15 cellular contexts compared by ENCODE assay signal in genomic region chr15:92638709-92639365, GRCh38. TPM values are rescaled to one million over a fixed set of nuclear protein-coding genes. Genes with fewer than 3 reads are reported as not detected.
DNase-seq lines count a peak whose midpoint lies in the region; ATAC-seq, FAIRE-seq and TF ChIP-seq lines count a peak whose summit lies in the region.
"Had no signal": no experiment of that assay in that cellular context is flagged by ENCODE, and none has a peak within 500 bp of the region (broad histone marks: within the 10 kb centered on the region; RNA-seq: fewer than 3 reads in every experiment).

No MANE protein-coding gene starts in this region.

- no peak overlapping the region for H3K23ac ChIP-seq in neuronal stem cell (ENCODE audit: low read depth, low read length, poor library complexity)

- CTCF ChIA-PET in AG04450 (lab: Charles Lee) (no interaction called here), HEK293 (lab: Yijun Ruan, JAX) (no interaction called here)

- no peak overlapping the region for H3K14ac ChIP-seq in neuronal stem cell (ENCODE audit: low read length)

- H3K9ac ChIP-seq in neuronal stem cell (ENCODE audit: low read depth, low read length, poor library complexity) = no peak overlapping the region
- H3K9ac ChIP-seq in kidney (ENCODE audit: low read length in 2 of 2) = no peak overlapping the region
- H3K9ac ChIP-seq: SK-N-SH had no signal

- H3K4me3 ChIP-seq in AG04450 (ENCODE audit: low read depth, low read length) = no peak overlapping the region
- no peak overlapping the region for H3K4me3 ChIP-seq in HEK293 (ENCODE audit: low read depth, low read length)
- H3K4me3 ChIP-seq in neuronal stem cell (ENCODE audit: low read length in 2 of 2) = no peak overlapping the region
- H3K4me3 ChIP-seq in kidney (ENCODE audit: low read length in 2 of 2) = no peak overlapping the region
- H3K4me3 ChIP-seq: skin epidermis had no signal

- ATAC-seq in foreskin keratinocyte (no peak), HG02852 (IDR thresholded peaks at IDR 0.05; ENCODE audit: unreplicated experiment) (no peak)

- H2BK12ac ChIP-seq in neuronal stem cell (ENCODE audit: low read length) = no peak overlapping the region

- H2BK5ac ChIP-seq in neuronal stem cell (ENCODE audit: low read length) = no peak overlapping the region

- intact Hi-C loops in kidney (cut with DNase I) = no loop called here

- peak overlapping the region; percentile 57 for H3K27ac ChIP-seq in AG04450 (ENCODE audit: low read depth, low read length)
- peak overlapping the region; percentile 74 for H3K27ac ChIP-seq in HEK293 (ENCODE audit: extremely low read depth, low read depth, low read length)
- no peak overlapping the region for H3K27ac ChIP-seq in neuronal stem cell (replicated peaks; ENCODE audit: low read length)
- H3K27ac ChIP-seq in kidney (ENCODE audit: low read depth in 2 of 2, low read length in 2 of 2) = no peak overlapping the region
- no peak overlapping the region for H3K27ac ChIP-seq in foreskin keratinocyte

- no peak overlapping the region for H2BK15ac ChIP-seq in neuronal stem cell (ENCODE audit: low read length)

- peaks cover 19% of the 10 kb centered on the region for H3K4me1 ChIP-seq in HEK293 (ENCODE audit: control insufficient read depth, insufficient read depth, low read length)
- peaks cover 0 to 11% of the 10 kb centered on the region in 2 donors for H3K4me1 ChIP-seq in neuronal stem cell (ENCODE audit: control insufficient read depth in 2 of 2, insufficient read depth in 1 of 2, low read depth in 1 of 2, low read length in 2 of 2)
- H3K4me1 ChIP-seq in kidney (ENCODE audit: control insufficient read depth in 1 of 2, insufficient read depth in 1 of 2, low read depth in 1 of 2, low read length in 2 of 2) = peaks cover 0 to under 1% of the 10 kb centered on the region in 2 donors
- H3K4me1 ChIP-seq in foreskin keratinocyte = no peaks in the 10 kb centered on the region

- H2AK5ac ChIP-seq in neuronal stem cell (ENCODE audit: low read depth, low read length) = no peak overlapping the region

- H2AFZ ChIP-seq in neuronal stem cell (ENCODE audit: low read length) = no peak overlapping the region

- H4K8ac ChIP-seq in neuronal stem cell (ENCODE audit: low read depth, low read length) = no peak overlapping the region

- no peak for DNase-seq in AG04450 (ENCODE audit: low read depth, low spot score)
- peak; percentile 27 for DNase-seq in ecto neural progenitor cell (ENCODE audit: low spot score)
- no peak for DNase-seq in neuronal stem cell (ENCODE audit: low spot score)
- DNase-seq in kidney = no peak
- no peak for DNase-seq in foreskin keratinocyte
- no peak for DNase-seq in GOT3 (lab: John Stamatoyannopoulos, UW)
- DNase-seq: activated CD4-positive, alpha-beta T cell treated with anti-CD3 and anti-CD28 coated beads, Interleukin-2, amount 50 U/mL, for 1 hour; activated naive CD4-positive, alpha-beta T cell treated with anti-CD3 and anti-CD28 coated beads, Interleukin-2, amount 10 ng/mL, durations not matched to agents 7 days and 5 days; CD8-positive, alpha-beta memory T cell; mammary epithelial cell; SK-N-SH had no signal

- H3K9me3 ChIP-seq in AG04450 (ENCODE audit: control insufficient read depth, insufficient read depth, low read length) = peaks cover 10% of the 10 kb centered on the region; the same call in 1 of the 2 replicates
- H3K9me3 ChIP-seq in HEK293 (ENCODE audit: control insufficient read depth, insufficient read depth, low read depth, low read length) = no peaks in the 10 kb centered on the region; the same call in 1 of the 2 replicates
- H3K9me3 ChIP-seq in neuronal stem cell (replicated peaks in 1 of 2; ENCODE audit: control insufficient read depth in 2 of 2, insufficient read depth in 1 of 2, low read depth in 1 of 2, low read length in 2 of 2) = peaks cover 3 to 7% of the 10 kb centered on the region in 2 donors
- no peaks in the 10 kb centered on the region for H3K9me3 ChIP-seq in kidney (ENCODE audit: control insufficient read depth in 1 of 2, low read length in 2 of 2)
- H3K9me3 ChIP-seq: SK-N-SH had no signal

- H3K27me3 ChIP-seq in AG04450 (ENCODE audit: control insufficient read depth, insufficient read depth, low read length) (no peaks in the 10 kb centered on the region), neuronal stem cell (ENCODE audit: control insufficient read depth in 3 of 3, insufficient read depth in 3 of 3, low read depth in 1 of 3, low read length in 3 of 3) (no peaks in the 10 kb centered on the region), foreskin keratinocyte (no peaks in the 10 kb centered on the region)

- H2BK120ac ChIP-seq in neuronal stem cell (ENCODE audit: low read depth, low read length) = no peak overlapping the region

- H3K36me3 ChIP-seq in HEK293 (ENCODE audit: control insufficient read depth in 2 of 2, insufficient read depth in 1 of 2, low read length in 2 of 2) (no peaks in the 10 kb centered on the region; a peak in 1 of 3 replicates), neuronal stem cell (replicated peaks in 1 of 2; ENCODE audit: control insufficient read depth in 2 of 2, insufficient read depth in 2 of 2, low read length in 2 of 2) (no peaks in the 10 kb centered on the region), kidney (ENCODE audit: control insufficient read depth in 1 of 2, insufficient read depth in 2 of 2, low read length in 2 of 2) (no peaks in the 10 kb centered on the region)

- peak overlapping the region; percentile 45 for H3K18ac ChIP-seq in neuronal stem cell (ENCODE audit: low read length)

- no peak overlapping the region for H3K4me2 ChIP-seq in neuronal stem cell (ENCODE audit: insufficient read depth, low read length, poor library complexity, severe bottlenecking)
- H3K4me2 ChIP-seq: SK-N-SH had no signal

- POLR2A ChIA-PET in AG04450 (lab: Yijun Ruan, JAX) = no interaction called here
- POLR2A ChIA-PET in HEK293 (lab: Yijun Ruan, JAX) = interaction anchor here (1.3 kb wide), 1 partner anchor 17 kb away, joined by 3 read pairs; the partner anchor contains the start of gene FAM174B

- WGBS in neuronal stem cell (ENCODE audit: extremely low coverage in 2 of 2, insufficient read length in 2 of 2, insufficient replicate concordance in 1 of 2), 2 donors = no CpG with 5 or more reads among the region's 15 CpGs

- no peak for FAIRE-seq in kidney (lab: Jason Lieb, UNC)
- FAIRE-seq: HTR-8/SVneo had no signal

- TF ChIP-seq CTCF in AG04450 (IDR thresholded peaks at IDR 0.05; ENCODE audit: low read depth, low read length) (no peak), HEK293 (tag by site-specific recombination; IDR thresholded peaks at IDR 0.05) (no peak), kidney (IDR thresholded peaks at IDR 0.05; ENCODE audit: borderline replicate concordance, extremely low read depth, insufficient read depth) (no peak), foreskin keratinocyte (conservative IDR thresholded peaks at IDR 0.05) (no peak)

- H3K4ac ChIP-seq in neuronal stem cell (ENCODE audit: low read length) = no peak overlapping the region

- H3K79me1 ChIP-seq in neuronal stem cell (ENCODE audit: low read depth, low read length) = peaks cover 2% of the 10 kb centered on the region

- peak overlapping the region; percentile 5 for H4K91ac ChIP-seq in neuronal stem cell (ENCODE audit: low read depth, low read length, poor library complexity)

TF ChIP-seq in HEK293, 187 proteins besides CTCF, POLR2A, EP300 and RAD21:
- peak; percentile 35; the same call in 1 of the 2 replicates for TF ChIP-seq ZXDB (tag by site-specific recombination; IDR thresholded peaks at IDR 0.05)
- TF ChIP-seq PRDM1 (tag by site-specific recombination; IDR thresholded peaks at IDR 0.05) = no peak
TF ChIP-seq in HEK293: peak in this region for 1.

RNA-seq across cellular contexts. Expression of gene FAM174B, which starts 16.7 kb away (rescaled TPM):
- polyA plus RNA-seq in AG04450 (2011; rRNA removed) = 2.1 and 4.3 TPM in 2 replicates
- 4.6 and 11.0 TPM in 2 replicates for polyA minus RNA-seq in AG04450 (2011; rRNA and poly(A)+ RNA removed)
- 5.8 TPM for polyA plus RNA-seq in neuronal stem cell (2013, experiment 1 of 2)
- 5.7 TPM for polyA plus RNA-seq in neuronal stem cell (2013, experiment 2 of 2)
- 13.8 TPM for total RNA-seq in kidney
- 9.8 TPM for polyA plus RNA-seq in kidney (ENCODE audit: insufficient read depth, low read depth, low replicate concordance)
- total RNA-seq in foreskin keratinocyte = 0.46 and 0.71 TPM in 2 replicates
- polyA plus RNA-seq in foreskin keratinocyte = 0.25 and 0.32 TPM in 2 replicates

Comparison
In these comparisons a context has a peak if more than half of its experiments do, and no peak if none do; other contexts are left out.
1. H3K27ac ChIP-seq: peak in AG04450 (single experiment) and HEK293 (single experiment); none in neuronal stem cell (single experiment), kidney (0 of 2) and foreskin keratinocyte (single experiment).